ENCODE assay signal across 8 cellular contexts in genomic region chr19:633068-633785, GRCh38. TPM values are rescaled to one million over a fixed set of nuclear protein-coding genes. Genes with fewer than 3 reads are reported as not detected.
DNase-seq lines count a peak whose midpoint lies in the region; ATAC-seq and TF ChIP-seq lines count a peak whose summit lies in the region.

Gene POLRMT (minus strand): TSS chr19:633537. CDS start chr19:633512, 25 bp downstream.

- H3K27ac ChIP-seq in foreskin keratinocyte (no peak within 1 kb of the TSS), stomach (peak within 1 kb of the TSS; percentile 44 to 88 (median 73))

- in situ Hi-C loops in SK-MEL-5 (cut with HindIII; ENCODE audit: low pct_unique_long_range_greater_than_20kb, low sequenced_read_pairs), result no loop called here

- H3K4me1 ChIP-seq in foreskin keratinocyte (peaks cover 6% of the 10 kb centered on the region), stomach (peaks cover 20 to 54% (median 36%) of the 10 kb centered on the region in 4 donors)

- peaks cover 11 to 33% (median 28%) of the 10 kb centered on the region in 4 donors for H3K36me3 ChIP-seq in stomach

- TF ChIP-seq POLR2A in stomach (IDR thresholded peaks at IDR 0.05), result no peak

- TF ChIP-seq CTCF in HFF-Myc (IDR thresholded peaks at IDR 0.05; ENCODE audit: low read depth, low read length, missing control alignments), result peak; percentile 7
- TF ChIP-seq CTCF in foreskin keratinocyte (conservative IDR thresholded peaks at IDR 0.05), result peak; percentile 5
- peak; percentile 25 for TF ChIP-seq CTCF in neural crest cell (conservative IDR thresholded peaks at IDR 0.05)
- peak in 1 of 7 experiments; percentile 22 for TF ChIP-seq CTCF in stomach (IDR thresholded peaks at IDR 0.05)

- H3K9me3 ChIP-seq in stomach, result no peaks in the 10 kb centered on the region

- H3K9me3 Mint-ChIP-seq in neural crest cell, result no peaks in the 10 kb centered on the region

- 0 to 1% (median 0%) methylated on average over 27 to 67 of the region's 67 CpGs for WGBS in stomach, 5 donors

- H3K27me3 ChIP-seq in foreskin keratinocyte (no peaks in the 10 kb centered on the region), stomach (peaks cover 0 to under 1% (median 0%) of the 10 kb centered on the region in 3 donors)

- DNase-seq in GF-D8 (lab: John Stamatoyannopoulos, UW) (peak; percentile 93), HFF-Myc (ENCODE audit: extremely low read depth, low read depth) (peak; percentile 97), NAMALWA (ENCODE audit: low spot score) (peak; percentile 98), SK-MEL-5 (ENCODE audit: low read depth, low spot score) (peak; percentile 96), foreskin keratinocyte (peak; percentile 85 to 93), neural crest cell (ENCODE audit: low read depth, low spot score) (peak; percentile 93), stomach (peak; percentile 99)
- peak; percentile 96 for DNase-seq in activated naive CD4-positive, alpha-beta T cell treated with Interleukin-2 at 50 U/mL for 16 hours

- TF ChIP-seq EP300 in stomach (IDR thresholded peaks at IDR 0.05), result no peak

- H3K4me3 Mint-ChIP-seq in neural crest cell, result peak within 1 kb of the TSS; percentile 97

- H3K36me3 Mint-ChIP-seq in neural crest cell (ENCODE audit: low read depth), result peaks cover 3% of the 10 kb centered on the region

- H3K27ac Mint-ChIP-seq in neural crest cell (ENCODE audit: unreplicated experiment), result peak within 1 kb of the TSS; percentile 98

- ATAC-seq in foreskin keratinocyte, result peak; percentile 86

- intact Hi-C loops in stomach (cut with DNase I; ENCODE audit: low total_unique reads), result loop anchor here (10.0 kb wide), 1 partner anchor 58 kb away; the partner anchor contains the start of gene BSG

- peaks cover 15% of the 10 kb centered on the region for H3K4me1 Mint-ChIP-seq in neural crest cell

- peaks cover 8% of the 10 kb centered on the region for H3K27me3 Mint-ChIP-seq in neural crest cell (ENCODE audit: low read depth)

- H3K4me3 ChIP-seq in HFF-Myc (replicated peaks; ENCODE audit: low read depth, low read length) (peak within 1 kb of the TSS; percentile 94), stomach (peak within 1 kb of the TSS; percentile 71 to 97 (median 82))

RNA-seq across cellular contexts. Expression of gene POLRMT, which starts in this region (rescaled TPM):
- 29.0 and 37.3 TPM in 2 replicates for total RNA-seq in SK-MEL-5 (2014; rRNA removed; shearing (Covaris generic))
- 41.5 and 50.8 TPM in 2 replicates for polyA plus RNA-seq in SK-MEL-5 (2015; cell fraction: cytosol; rRNA removed)
- 283 and 349 TPM in 2 replicates for polyA plus RNA-seq in SK-MEL-5 (2015; cell fraction: nucleus; rRNA removed)
- total RNA-seq in foreskin keratinocyte, result 54.7 and 68.1 TPM in 2 replicates
- 59.9 and 69.5 TPM in 2 replicates for polyA plus RNA-seq in foreskin keratinocyte
- total RNA-seq in neural crest cell, result 69.7 and 71.1 TPM in 2 replicates
- total RNA-seq in stomach, result 100 to 1,000 TPM in 1 of 5 donors, 10 to 100 TPM in 4; 18.5 to 196 (median 57.8) TPM
- 100 to 1,000 TPM in 1 of 3 donors, 10 to 100 TPM in 2; 73.5 to 103 (median 89.4) TPM for polyA plus RNA-seq in stomach
